ENCODE assay signal across 1 cellular context in genomic region chr21:41877901-41878830, GRCh38.
A peak's percentile ranks its signal among the peaks of the same experiment; 100 is the strongest.
TF ChIP-seq lines count a peak whose summit lies in the region.

No MANE protein-coding gene starts in this region.

TF ChIP-seq in HepG2, 621 proteins besides CTCF, POLR2A, EP300 and RAD21 (continued from another document and continues in another):
- TF ChIP-seq PATZ1 (CRISPR knock-in tag; IDR thresholded peaks at IDR 0.05) (peak; percentile 69), YEATS2 (CRISPR knock-in tag; IDR thresholded peaks at IDR 0.05; ENCODE audit: borderline replicate concordance) (no peak), ZSCAN31 (CRISPR knock-in tag; IDR thresholded peaks at IDR 0.05; ENCODE audit: low read depth) (no peak), NAIF1 (CRISPR knock-in tag; IDR thresholded peaks at IDR 0.05; ENCODE audit: borderline replicate concordance) (no peak), PAWR (CRISPR knock-in tag; IDR thresholded peaks at IDR 0.05; ENCODE audit: borderline replicate concordance) (no peak), BHLHE40 (IDR thresholded peaks at IDR 0.05; ENCODE audit: low read length) (no peak; the same call in 1 of the 2 replicates), SP140L (CRISPR knock-in tag; IDR thresholded peaks at IDR 0.05; ENCODE audit: borderline replicate concordance) (no peak), ZNF691 (CRISPR knock-in tag; IDR thresholded peaks at IDR 0.05; ENCODE audit: borderline replicate concordance, low read depth) (no peak), IKZF4 (CRISPR knock-in tag; IDR thresholded peaks at IDR 0.05; ENCODE audit: borderline replicate concordance, low read depth, not compliant biosample characterization) (no peak), CENPT (CRISPR knock-in tag; IDR thresholded peaks at IDR 0.05; ENCODE audit: low read depth) (no peak), CREB3 (CRISPR knock-in tag; IDR thresholded peaks at IDR 0.05) (no peak), SNAPC2 (CRISPR knock-in tag; IDR thresholded peaks at IDR 0.05) (no peak), ZNF841 (CRISPR knock-in tag; IDR thresholded peaks at IDR 0.05; ENCODE audit: borderline replicate concordance) (no peak), ESRRA (CRISPR knock-in tag; IDR thresholded peaks at IDR 0.05; ENCODE audit: low read depth) (no peak), ZNF468 (CRISPR knock-in tag; IDR thresholded peaks at IDR 0.05) (no peak), YEATS4 (CRISPR knock-in tag; IDR thresholded peaks at IDR 0.05; ENCODE audit: borderline replicate concordance) (peak; percentile 29; the same call in 1 of the 2 replicates), HNF1B (CRISPR knock-in tag; IDR thresholded peaks at IDR 0.05) (no peak), XRCC5 (optimal IDR thresholded peaks at IDR 0.05; ENCODE audit: low read length) (no peak), KLF16 (CRISPR knock-in tag; IDR thresholded peaks at IDR 0.05) (0 out of 4 replicates have a peak, but pooled peaks of 1 of the 2 experiments have one; percentile 30), ZNF564 (CRISPR knock-in tag; IDR thresholded peaks at IDR 0.05) (no peak), BCLAF1 (IDR thresholded peaks at IDR 0.05) (no peak), ZNF12 (CRISPR knock-in tag; IDR thresholded peaks at IDR 0.05) (no peak), NONO (IDR thresholded peaks at IDR 0.05) (no peak), NONO (CRISPR knock-in tag; conservative IDR thresholded peaks at IDR 0.05) (0 out of 2 replicates have a peak, but pooled peaks have one; percentile 20), AKAP8 (CRISPR knock-in tag; IDR thresholded peaks at IDR 0.05) (no peak), ZBTB10 (CRISPR knock-in tag; IDR thresholded peaks at IDR 0.05; ENCODE audit: borderline replicate concordance) (no peak), ZNF629 (CRISPR knock-in tag; conservative IDR thresholded peaks at IDR 0.05) (no peak), ZNF607 (CRISPR knock-in tag; IDR thresholded peaks at IDR 0.05; ENCODE audit: borderline replicate concordance) (no peak), ZNF572 (CRISPR knock-in tag; IDR thresholded peaks at IDR 0.05) (no peak), KMT2B (CRISPR knock-in tag; IDR thresholded peaks at IDR 0.05) (no peak; the same call in 1 of the 2 replicates), ZNF343 (CRISPR knock-in tag; IDR thresholded peaks at IDR 0.05) (no peak), ZNF615 (CRISPR knock-in tag; IDR thresholded peaks at IDR 0.05; ENCODE audit: borderline replicate concordance) (no peak), MXI1 (IDR thresholded peaks at IDR 0.05; ENCODE audit: borderline replicate concordance, low read depth, low read length) (0 out of 3 replicates have a peak, but pooled peaks have one; percentile 7), RXRB (CRISPR knock-in tag; IDR thresholded peaks at IDR 0.05; ENCODE audit: borderline replicate concordance) (no peak), PAF1 (CRISPR knock-in tag; IDR thresholded peaks at IDR 0.05) (no peak), KLF11 (CRISPR knock-in tag; IDR thresholded peaks at IDR 0.05) (no peak), SIX1 (CRISPR knock-in tag; IDR thresholded peaks at IDR 0.05; ENCODE audit: borderline replicate concordance) (no peak), TEAD2 (CRISPR knock-in tag; IDR thresholded peaks at IDR 0.05) (no peak), PRDM10 (CRISPR knock-in tag; IDR thresholded peaks at IDR 0.05; ENCODE audit: low read depth) (0 out of 2 replicates have a peak, but pooled peaks have one; percentile 40), KLF6 (CRISPR knock-in tag; IDR thresholded peaks at IDR 0.05) (no peak), ZKSCAN5 (CRISPR knock-in tag; IDR thresholded peaks at IDR 0.05) (no peak)
- TF ChIP-seq, protein P1, sequence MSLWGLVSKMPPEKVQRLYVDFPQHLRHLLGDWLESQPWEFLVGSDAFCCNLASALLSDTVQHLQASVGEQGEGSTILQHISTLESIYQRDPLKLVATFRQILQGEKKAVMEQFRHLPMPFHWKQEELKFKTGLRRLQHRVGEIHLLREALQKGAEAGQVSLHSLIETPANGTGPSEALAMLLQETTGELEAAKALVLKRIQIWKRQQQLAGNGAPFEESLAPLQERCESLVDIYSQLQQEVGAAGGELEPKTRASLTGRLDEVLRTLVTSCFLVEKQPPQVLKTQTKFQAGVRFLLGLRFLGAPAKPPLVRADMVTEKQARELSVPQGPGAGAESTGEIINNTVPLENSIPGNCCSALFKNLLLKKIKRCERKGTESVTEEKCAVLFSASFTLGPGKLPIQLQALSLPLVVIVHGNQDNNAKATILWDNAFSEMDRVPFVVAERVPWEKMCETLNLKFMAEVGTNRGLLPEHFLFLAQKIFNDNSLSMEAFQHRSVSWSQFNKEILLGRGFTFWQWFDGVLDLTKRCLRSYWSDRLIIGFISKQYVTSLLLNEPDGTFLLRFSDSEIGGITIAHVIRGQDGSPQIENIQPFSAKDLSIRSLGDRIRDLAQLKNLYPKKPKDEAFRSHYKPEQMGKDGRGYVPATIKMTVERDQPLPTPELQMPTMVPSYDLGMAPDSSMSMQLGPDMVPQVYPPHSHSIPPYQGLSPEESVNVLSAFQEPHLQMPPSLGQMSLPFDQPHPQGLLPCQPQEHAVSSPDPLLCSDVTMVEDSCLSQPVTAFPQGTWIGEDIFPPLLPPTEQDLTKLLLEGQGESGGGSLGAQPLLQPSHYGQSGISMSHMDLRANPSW (CRISPR knock-in tag; IDR thresholded peaks at IDR 0.05; ENCODE audit: borderline replicate concordance): no peak
- TF ChIP-seq, protein P2, sequence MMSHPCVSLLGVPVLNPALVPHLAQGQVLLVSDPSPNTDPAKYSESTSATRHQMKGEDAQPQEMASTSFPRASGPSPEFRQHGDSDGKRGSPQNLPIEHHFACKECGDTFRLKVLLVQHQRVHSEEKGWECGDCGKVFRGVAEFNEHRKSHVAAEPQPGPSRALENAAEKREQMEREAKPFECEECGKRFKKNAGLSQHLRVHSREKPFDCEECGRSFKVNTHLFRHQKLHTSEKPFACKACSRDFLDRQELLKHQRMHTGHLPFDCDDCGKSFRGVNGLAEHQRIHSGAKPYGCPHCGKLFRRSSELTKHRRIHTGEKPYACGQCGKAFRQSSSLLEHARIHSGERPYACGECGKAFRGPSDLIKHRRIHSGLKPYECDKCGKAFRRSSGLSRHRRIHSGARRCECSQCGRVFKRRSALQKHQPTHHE (CRISPR knock-in tag; IDR thresholded peaks at IDR 0.05; ENCODE audit: borderline replicate concordance): no peak
- TF ChIP-seq, protein P3, sequence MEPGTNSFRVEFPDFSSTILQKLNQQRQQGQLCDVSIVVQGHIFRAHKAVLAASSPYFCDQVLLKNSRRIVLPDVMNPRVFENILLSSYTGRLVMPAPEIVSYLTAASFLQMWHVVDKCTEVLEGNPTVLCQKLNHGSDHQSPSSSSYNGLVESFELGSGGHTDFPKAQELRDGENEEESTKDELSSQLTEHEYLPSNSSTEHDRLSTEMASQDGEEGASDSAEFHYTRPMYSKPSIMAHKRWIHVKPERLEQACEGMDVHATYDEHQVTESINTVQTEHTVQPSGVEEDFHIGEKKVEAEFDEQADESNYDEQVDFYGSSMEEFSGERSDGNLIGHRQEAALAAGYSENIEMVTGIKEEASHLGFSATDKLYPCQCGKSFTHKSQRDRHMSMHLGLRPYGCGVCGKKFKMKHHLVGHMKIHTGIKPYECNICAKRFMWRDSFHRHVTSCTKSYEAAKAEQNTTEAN (CRISPR knock-in tag; conservative IDR thresholded peaks at IDR 0.05): no peak
